ENCODE assay signal across 22 cellular contexts in genomic region chr10:639001-639750, GRCh38.
"Had no signal": no experiment of that assay in that cellular context is flagged by ENCODE, and none has a peak within 500 bp of the region (broad histone marks: within the 10 kb centered on the region; RNA-seq: fewer than 3 reads in every experiment).

No MANE protein-coding gene starts in this region.

- H3K4me1 ChIP-seq: testis had no signal

- H3K4me1 Mint-ChIP-seq: activated CD4-positive, alpha-beta T cell treated with anti-CD3 and anti-CD28 coated beads, Interleukin-2, amount 10 ng/mL, durations not matched to agents 7 days and 5 days; activated CD8-positive, alpha-beta memory T cell treated with anti-CD3 and anti-CD28 coated beads, Interleukin-2, amount 10 ng/mL, durations not matched to agents 7 days and 5 days; naive thymus-derived CD4-positive, alpha-beta T cell had no signal

- DNase-seq: activated CD4-positive, alpha-beta T cell treated with anti-CD3 and anti-CD28 coated beads, Interleukin-2, amount 10 ng/mL, durations not matched to agents 7 days and 5 days; activated CD8-positive, alpha-beta memory T cell treated with anti-CD3 and anti-CD28 coated beads, Interleukin-2, amount 10 ng/mL, durations not matched to agents 7 days and 5 days; activated CD8-positive, alpha-beta T cell treated with anti-CD3 and anti-CD28 coated beads for 36 hours; activated gamma-delta T cell treated with Interleukin-2 at 50 U/mL for 16 hours; activated T-cell treated with anti-CD3 and anti-CD28 coated beads for 4 hours; brain microvascular endothelial cell; glutamatergic neuron; naive thymus-derived CD4-positive, alpha-beta T cell; stimulated activated CD4-positive, alpha-beta T cell treated with anti-CD3 and anti-CD28 coated beads, Interleukin-12 subunit alpha, Interleukin-12 subunit beta, amount 100 ng/mL, for 4 hours; stimulated activated CD4-positive, alpha-beta T cell treated with anti-CD3 and anti-CD28 coated beads, Interleukin-4, amount 100 ng/mL, for 4 hours; testis; trophoblast cell had no signal

- H3K9me3 ChIP-seq: ascending aorta, testis, vagina had no signal

- H3K9me3 Mint-ChIP-seq: activated CD4-positive, alpha-beta T cell treated with anti-CD3 and anti-CD28 coated beads, Interleukin-2, amount 10 ng/mL, durations not matched to agents 7 days and 5 days; activated CD8-positive, alpha-beta T cell treated with anti-CD3 and anti-CD28 coated beads for 36 hours; activated naive CD4-positive, alpha-beta T cell treated with anti-CD3 and anti-CD28 coated beads, Interleukin-2, amount 50 U/mL, for 24 hours; neural crest cell; stimulated activated naive CD8-positive, alpha-beta T cell treated with anti-CD3 and anti-CD28 coated beads, Interleukin-15, Interleukin-2, amounts not matched to agents 100 ng/mL and 50 ng/mL, for 24 hours had no signal

- H3K27ac Mint-ChIP-seq: activated CD4-positive, alpha-beta T cell treated with anti-CD3 and anti-CD28 coated beads, Interleukin-2, amount 10 ng/mL, durations not matched to agents 7 days and 5 days; activated CD8-positive, alpha-beta memory T cell treated with anti-CD3 and anti-CD28 coated beads, Interleukin-2, amount 10 ng/mL, durations not matched to agents 7 days and 5 days; activated CD8-positive, alpha-beta T cell treated with anti-CD3 and anti-CD28 coated beads for 36 hours; activated naive CD4-positive, alpha-beta T cell treated with anti-CD3 and anti-CD28 coated beads, Interleukin-2, amount 50 U/mL, for 24 hours; naive thymus-derived CD4-positive, alpha-beta T cell; progenitor cell of endocrine pancreas; stimulated activated naive CD8-positive, alpha-beta T cell treated with anti-CD3 and anti-CD28 coated beads, Interleukin-15, Interleukin-2, amounts not matched to agents 100 ng/mL and 50 ng/mL, for 24 hours had no signal

- H3K27me3 ChIP-seq: ascending aorta, brain microvascular endothelial cell, esophagus muscularis mucosa, hepatocyte, testis, vagina had no signal

- H3K36me3 ChIP-seq: ascending aorta, brain microvascular endothelial cell, esophagus muscularis mucosa, vagina had no signal

- H3K4me2 ChIP-seq: hepatocyte had no signal

- H3K27me3 Mint-ChIP-seq: progenitor cell of endocrine pancreas had no signal

- H3K36me3 Mint-ChIP-seq: activated CD8-positive, alpha-beta memory T cell treated with anti-CD3 and anti-CD28 coated beads, Interleukin-2, amount 10 ng/mL, durations not matched to agents 7 days and 5 days; activated naive CD4-positive, alpha-beta T cell treated with anti-CD3 and anti-CD28 coated beads, Interleukin-2, amount 50 U/mL, for 24 hours; naive thymus-derived CD4-positive, alpha-beta T cell had no signal

- H3K27ac ChIP-seq: ascending aorta, brain microvascular endothelial cell, esophagus muscularis mucosa, hepatocyte, testis, vagina had no signal

- ATAC-seq: activated CD4-positive, CD25-positive, alpha-beta regulatory T cell treated with anti-CD3 and anti-CD28 coated beads, Interleukin-2, amount 50 U/mL, for 24 hours; activated CD8-positive, alpha-beta memory T cell treated with anti-CD3 and anti-CD28 coated beads, Interleukin-2, amount 10 ng/mL, durations not matched to agents 7 days and 5 days; activated CD8-positive, alpha-beta T cell treated with anti-CD3 and anti-CD28 coated beads for 36 hours; naive thymus-derived CD4-positive, alpha-beta T cell had no signal

- H3K4me3 Mint-ChIP-seq: activated CD4-positive, alpha-beta T cell treated with anti-CD3 and anti-CD28 coated beads, Interleukin-2, amount 10 ng/mL, durations not matched to agents 7 days and 5 days; activated CD8-positive, alpha-beta memory T cell treated with anti-CD3 and anti-CD28 coated beads, Interleukin-2, amount 10 ng/mL, durations not matched to agents 7 days and 5 days; activated CD8-positive, alpha-beta T cell treated with anti-CD3 and anti-CD28 coated beads for 36 hours; activated naive CD4-positive, alpha-beta T cell treated with anti-CD3 and anti-CD28 coated beads, Interleukin-2, amount 50 U/mL, for 24 hours; naive thymus-derived CD4-positive, alpha-beta T cell; neural crest cell; stimulated activated naive CD8-positive, alpha-beta T cell treated with anti-CD3 and anti-CD28 coated beads, Interleukin-15, Interleukin-2, amounts not matched to agents 100 ng/mL and 50 ng/mL, for 24 hours had no signal

- H3K4me3 ChIP-seq: ascending aorta, esophagus muscularis mucosa, hepatocyte, lung, vagina had no signal

- H2AFZ ChIP-seq: hepatocyte had no signal
